In the genomic region with DNA sequence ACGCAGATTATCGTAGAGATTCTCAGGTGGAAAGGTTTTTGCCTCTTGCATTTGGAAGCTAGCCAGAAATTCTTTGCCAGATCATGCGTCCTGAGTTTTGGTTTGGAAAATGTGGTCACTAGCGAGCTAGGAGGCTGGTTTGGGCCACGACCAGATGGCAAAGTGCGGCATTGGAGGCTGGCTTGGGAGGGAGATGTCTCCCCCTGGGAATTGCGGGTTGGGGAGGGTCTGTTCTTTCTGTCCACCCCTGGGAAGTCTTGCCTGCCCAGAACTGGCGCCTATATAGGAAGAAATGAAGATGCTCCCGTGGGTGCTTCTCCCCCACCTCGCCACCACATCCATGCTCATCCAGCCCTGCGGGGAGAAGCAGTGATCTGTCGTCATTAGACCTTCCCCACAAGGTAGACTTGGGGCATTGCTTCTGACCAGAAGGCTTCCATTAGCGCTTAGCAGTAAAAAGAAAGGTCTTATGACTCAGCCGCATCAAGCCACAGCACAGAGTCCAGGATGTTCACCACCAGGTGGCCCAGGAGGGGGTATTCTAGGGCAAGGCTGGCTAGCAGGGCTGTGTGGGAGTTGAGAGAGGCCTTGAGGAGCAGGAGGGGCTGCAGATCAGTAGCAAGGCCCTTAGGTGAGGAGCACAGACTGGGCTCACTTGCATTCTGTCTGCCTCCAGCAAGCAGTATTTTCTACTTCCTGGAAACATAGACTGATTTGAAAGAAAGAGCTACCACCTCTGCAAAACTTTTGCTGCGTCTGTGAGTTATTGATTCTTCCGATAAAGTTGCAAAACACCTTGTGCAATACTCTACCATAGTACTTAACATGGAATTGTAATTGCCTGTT, we compare ENCODE assay signal across 1 cellular context.
TF ChIP-seq lines count a peak whose summit lies in the region.

No MANE protein-coding gene starts in this region.

TF ChIP-seq in HepG2, 621 proteins besides CTCF, POLR2A, EP300 and RAD21 (continued from another document and continues in another):
- TF ChIP-seq KLF16 (CRISPR knock-in tag; IDR thresholded peaks at IDR 0.05) (peak in 1 of 2 experiments; percentile 70; a peak in 2 of 4 replicates), SMARCC2 (IDR thresholded peaks at IDR 0.05) (no peak), KMT2B (CRISPR knock-in tag; IDR thresholded peaks at IDR 0.05) (peak; percentile 54; the same call in 1 of the 2 replicates), MAFK (conservative IDR thresholded peaks at IDR 0.05 in 1 of 2, IDR thresholded peaks at IDR 0.05 in 1 of 2; ENCODE audit: low read length in 2 of 2) (no peak), PLRG1 (conservative IDR thresholded peaks at IDR 0.05) (no peak), ZNF784 (CRISPR knock-in tag; IDR thresholded peaks at IDR 0.05; ENCODE audit: borderline replicate concordance) (no peak), TFDP1 (CRISPR knock-in tag; IDR thresholded peaks at IDR 0.05; ENCODE audit: borderline replicate concordance) (no peak), ZNF350 (CRISPR knock-in tag; IDR thresholded peaks at IDR 0.05; ENCODE audit: borderline replicate concordance, low read depth) (peak; percentile 30; the same call in 1 of the 2 replicates), KDM2A (CRISPR knock-in tag; IDR thresholded peaks at IDR 0.05; ENCODE audit: borderline replicate concordance, low read depth) (peak; percentile 74), KMT2A (CRISPR knock-in tag; IDR thresholded peaks at IDR 0.05) (peak; percentile 48; the same call in 1 of the 2 replicates), ZNF556 (CRISPR knock-in tag; IDR thresholded peaks at IDR 0.05; ENCODE audit: borderline replicate concordance) (peak; percentile 68; the same call in 1 of the 2 replicates), IRF2 (CRISPR knock-in tag; IDR thresholded peaks at IDR 0.05) (peak; percentile 65; the same call in 1 of the 2 replicates), SIN3B (IDR thresholded peaks at IDR 0.05; ENCODE audit: low read length) (no peak), ATF7 (IDR thresholded peaks at IDR 0.05) (no peak), ATF7 (CRISPR knock-in tag; IDR thresholded peaks at IDR 0.05) (0 out of 2 replicates have a peak, but pooled peaks have one; percentile 54), ZNF431 (CRISPR knock-in tag; IDR thresholded peaks at IDR 0.05; ENCODE audit: borderline replicate concordance, low read depth) (no peak), ZKSCAN5 (CRISPR knock-in tag; IDR thresholded peaks at IDR 0.05) (peak; percentile 71; the same call in 1 of the 2 replicates), ZFY (CRISPR knock-in tag; IDR thresholded peaks at IDR 0.05) (peak; percentile 53), JUN (CRISPR knock-in tag; IDR thresholded peaks at IDR 0.05) (0 out of 2 replicates have a peak, but pooled peaks have one; percentile 46), ZNF773 (CRISPR knock-in tag; IDR thresholded peaks at IDR 0.05; ENCODE audit: borderline replicate concordance) (no peak), AGO1 (IDR thresholded peaks at IDR 0.05; ENCODE audit: low read depth, low read length, poor library complexity, severe bottlenecking) (no peak), FOSL2 (CRISPR knock-in tag; IDR thresholded peaks at IDR 0.05) (peak; percentile 93), ZNF672 (CRISPR knock-in tag; IDR thresholded peaks at IDR 0.05) (no peak), ZNF629 (CRISPR knock-in tag; conservative IDR thresholded peaks at IDR 0.05) (no peak), EEA1 (CRISPR knock-in tag; IDR thresholded peaks at IDR 0.05; ENCODE audit: borderline replicate concordance) (no peak), KDM4B (CRISPR knock-in tag; IDR thresholded peaks at IDR 0.05) (peak; percentile 64; the same call in 1 of the 2 replicates), ZIK1 (CRISPR knock-in tag; IDR thresholded peaks at IDR 0.05; ENCODE audit: borderline replicate concordance, low read depth) (no peak), DRAP1 (CRISPR knock-in tag; IDR thresholded peaks at IDR 0.05) (no peak), RBFOX2 (IDR thresholded peaks at IDR 0.05; ENCODE audit: low read depth, low read length) (no peak), ESRRA (CRISPR knock-in tag; IDR thresholded peaks at IDR 0.05; ENCODE audit: low read depth) (0 out of 2 replicates have a peak, but pooled peaks have one; percentile 29), ZNF318 (CRISPR knock-in tag; IDR thresholded peaks at IDR 0.05) (0 out of 2 replicates have a peak, but pooled peaks have one; percentile 43), CHD4 (IDR thresholded peaks at IDR 0.05; ENCODE audit: borderline replicate concordance, low read length) (no peak), ARNTL (CRISPR knock-in tag; IDR thresholded peaks at IDR 0.05) (0 out of 2 replicates have a peak, but pooled peaks have one; percentile 49), SPEN (CRISPR knock-in tag; IDR thresholded peaks at IDR 0.05; ENCODE audit: low read depth) (peak; percentile 51; the same call in 1 of the 2 replicates)
- TF ChIP-seq, protein P1, sequence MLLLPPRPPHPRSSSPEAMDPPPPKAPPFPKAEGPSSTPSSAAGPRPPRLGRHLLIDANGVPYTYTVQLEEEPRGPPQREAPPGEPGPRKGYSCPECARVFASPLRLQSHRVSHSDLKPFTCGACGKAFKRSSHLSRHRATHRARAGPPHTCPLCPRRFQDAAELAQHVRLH (CRISPR knock-in tag; IDR thresholded peaks at IDR 0.05; ENCODE audit: borderline replicate concordance, low read depth) = peak; percentile 43; the same call in 1 of the 2 replicates
- TF ChIP-seq, protein P2, sequence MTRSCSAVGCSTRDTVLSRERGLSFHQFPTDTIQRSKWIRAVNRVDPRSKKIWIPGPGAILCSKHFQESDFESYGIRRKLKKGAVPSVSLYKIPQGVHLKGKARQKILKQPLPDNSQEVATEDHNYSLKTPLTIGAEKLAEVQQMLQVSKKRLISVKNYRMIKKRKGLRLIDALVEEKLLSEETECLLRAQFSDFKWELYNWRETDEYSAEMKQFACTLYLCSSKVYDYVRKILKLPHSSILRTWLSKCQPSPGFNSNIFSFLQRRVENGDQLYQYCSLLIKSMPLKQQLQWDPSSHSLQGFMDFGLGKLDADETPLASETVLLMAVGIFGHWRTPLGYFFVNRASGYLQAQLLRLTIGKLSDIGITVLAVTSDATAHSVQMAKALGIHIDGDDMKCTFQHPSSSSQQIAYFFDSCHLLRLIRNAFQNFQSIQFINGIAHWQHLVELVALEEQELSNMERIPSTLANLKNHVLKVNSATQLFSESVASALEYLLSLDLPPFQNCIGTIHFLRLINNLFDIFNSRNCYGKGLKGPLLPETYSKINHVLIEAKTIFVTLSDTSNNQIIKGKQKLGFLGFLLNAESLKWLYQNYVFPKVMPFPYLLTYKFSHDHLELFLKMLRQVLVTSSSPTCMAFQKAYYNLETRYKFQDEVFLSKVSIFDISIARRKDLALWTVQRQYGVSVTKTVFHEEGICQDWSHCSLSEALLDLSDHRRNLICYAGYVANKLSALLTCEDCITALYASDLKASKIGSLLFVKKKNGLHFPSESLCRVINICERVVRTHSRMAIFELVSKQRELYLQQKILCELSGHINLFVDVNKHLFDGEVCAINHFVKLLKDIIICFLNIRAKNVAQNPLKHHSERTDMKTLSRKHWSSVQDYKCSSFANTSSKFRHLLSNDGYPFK (CRISPR knock-in tag; IDR thresholded peaks at IDR 0.05; ENCODE audit: borderline replicate concordance) = no peak
- TF ChIP-seq, protein P3, sequence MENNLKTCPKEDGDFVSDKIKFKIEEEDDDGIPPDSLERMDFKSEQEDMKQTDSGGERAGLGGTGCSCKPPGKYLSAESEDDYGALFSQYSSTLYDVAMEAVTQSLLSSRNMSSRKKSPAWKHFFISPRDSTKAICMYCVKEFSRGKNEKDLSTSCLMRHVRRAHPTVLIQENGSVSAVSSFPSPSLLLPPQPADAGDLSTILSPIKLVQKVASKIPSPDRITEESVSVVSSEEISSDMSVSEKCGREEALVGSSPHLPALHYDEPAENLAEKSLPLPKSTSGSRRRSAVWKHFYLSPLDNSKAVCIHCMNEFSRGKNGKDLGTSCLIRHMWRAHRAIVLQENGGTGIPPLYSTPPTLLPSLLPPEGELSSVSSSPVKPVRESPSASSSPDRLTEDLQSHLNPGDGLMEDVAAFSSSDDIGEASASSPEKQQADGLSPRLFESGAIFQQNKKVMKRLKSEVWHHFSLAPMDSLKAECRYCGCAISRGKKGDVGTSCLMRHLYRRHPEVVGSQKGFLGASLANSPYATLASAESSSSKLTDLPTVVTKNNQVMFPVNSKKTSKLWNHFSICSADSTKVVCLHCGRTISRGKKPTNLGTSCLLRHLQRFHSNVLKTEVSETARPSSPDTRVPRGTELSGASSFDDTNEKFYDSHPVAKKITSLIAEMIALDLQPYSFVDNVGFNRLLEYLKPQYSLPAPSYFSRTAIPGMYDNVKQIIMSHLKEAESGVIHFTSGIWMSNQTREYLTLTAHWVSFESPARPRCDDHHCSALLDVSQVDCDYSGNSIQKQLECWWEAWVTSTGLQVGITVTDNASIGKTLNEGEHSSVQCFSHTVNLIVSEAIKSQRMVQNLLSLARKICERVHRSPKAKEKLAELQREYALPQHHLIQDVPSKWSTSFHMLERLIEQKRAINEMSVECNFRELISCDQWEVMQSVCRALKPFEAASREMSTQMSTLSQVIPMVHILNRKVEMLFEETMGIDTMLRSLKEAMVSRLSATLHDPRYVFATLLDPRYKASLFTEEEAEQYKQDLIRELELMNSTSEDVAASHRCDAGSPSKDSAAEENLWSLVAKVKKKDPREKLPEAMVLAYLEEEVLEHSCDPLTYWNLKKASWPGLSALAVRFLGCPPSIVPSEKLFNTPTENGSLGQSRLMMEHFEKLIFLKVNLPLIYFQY (CRISPR knock-in tag; IDR thresholded peaks at IDR 0.05; ENCODE audit: borderline replicate concordance) = peak; percentile 51; the same call in 1 of the 2 replicates
